Comparison of ENCODE assay signal across 7 cellular contexts in the genomic region with DNA sequence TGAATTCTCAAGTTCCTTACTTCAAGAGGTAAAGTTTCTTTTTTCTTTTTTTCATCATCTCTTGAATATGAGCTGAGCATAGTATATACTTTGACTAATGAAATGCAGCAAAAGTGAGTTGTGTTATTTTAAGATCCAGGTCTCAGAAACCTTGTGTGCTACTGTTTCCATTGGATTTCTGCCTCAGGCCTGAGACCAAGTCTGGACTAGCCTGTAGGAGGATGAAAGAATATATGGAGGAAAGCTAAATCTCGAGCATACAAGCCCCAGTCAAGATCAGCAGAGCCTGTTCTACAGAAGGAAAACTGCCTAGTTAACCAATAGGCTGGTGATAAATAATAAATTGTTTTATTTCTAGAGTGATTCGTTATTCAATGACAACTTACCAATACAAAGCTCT.
"Had no signal": no experiment of that assay in that cellular context is flagged by ENCODE, and none has a peak within 500 bp of the region (broad histone marks: within the 10 kb centered on the region; RNA-seq: fewer than 3 reads in every experiment).

No MANE protein-coding gene starts in this region.

- H3K36me3 ChIP-seq: HAP-1 had no signal

- DNase-seq: GM23248, GOT3, H7, HFFc6 had no signal

- H2AFZ ChIP-seq: GM23248 had no signal

- FAIRE-seq: HepG2 had no signal

- H3K27ac ChIP-seq: GM23248 had no signal

- H3K9ac ChIP-seq: GM23248 had no signal

- H3K4me1 ChIP-seq: HAP-1 had no signal

- H3K4me3 ChIP-seq: GM23248, HAP-1 had no signal

- ATAC-seq: HCT116, HepG2 had no signal

- H3K9me3 ChIP-seq: HAP-1 had no signal
